2 cellular contexts compared by ENCODE assay signal in the genomic region with DNA sequence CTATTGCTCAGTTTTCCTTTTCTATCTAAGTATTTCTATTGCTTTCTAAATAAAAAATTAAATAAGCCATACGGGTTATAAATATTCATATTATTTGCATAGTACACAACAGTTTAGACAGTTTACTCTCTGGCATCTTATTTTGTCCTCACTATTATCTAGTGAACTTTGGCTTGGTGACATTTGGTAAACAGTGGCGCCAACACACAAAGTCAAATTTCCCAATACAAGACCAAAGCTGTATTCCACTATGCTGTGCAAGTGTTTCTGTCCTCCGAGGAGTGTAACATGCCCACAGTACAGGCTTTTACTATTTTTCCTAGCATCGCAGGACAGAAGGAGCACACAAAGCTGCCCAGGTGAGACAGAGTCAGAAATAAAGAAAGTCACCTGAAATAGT.
TF ChIP-seq lines count a peak whose summit lies in the region.

No MANE protein-coding gene starts in this region.

TF ChIP-seq in liver, 16 proteins besides CTCF, POLR2A, EP300 and RAD21:
- TF ChIP-seq, protein P1, sequence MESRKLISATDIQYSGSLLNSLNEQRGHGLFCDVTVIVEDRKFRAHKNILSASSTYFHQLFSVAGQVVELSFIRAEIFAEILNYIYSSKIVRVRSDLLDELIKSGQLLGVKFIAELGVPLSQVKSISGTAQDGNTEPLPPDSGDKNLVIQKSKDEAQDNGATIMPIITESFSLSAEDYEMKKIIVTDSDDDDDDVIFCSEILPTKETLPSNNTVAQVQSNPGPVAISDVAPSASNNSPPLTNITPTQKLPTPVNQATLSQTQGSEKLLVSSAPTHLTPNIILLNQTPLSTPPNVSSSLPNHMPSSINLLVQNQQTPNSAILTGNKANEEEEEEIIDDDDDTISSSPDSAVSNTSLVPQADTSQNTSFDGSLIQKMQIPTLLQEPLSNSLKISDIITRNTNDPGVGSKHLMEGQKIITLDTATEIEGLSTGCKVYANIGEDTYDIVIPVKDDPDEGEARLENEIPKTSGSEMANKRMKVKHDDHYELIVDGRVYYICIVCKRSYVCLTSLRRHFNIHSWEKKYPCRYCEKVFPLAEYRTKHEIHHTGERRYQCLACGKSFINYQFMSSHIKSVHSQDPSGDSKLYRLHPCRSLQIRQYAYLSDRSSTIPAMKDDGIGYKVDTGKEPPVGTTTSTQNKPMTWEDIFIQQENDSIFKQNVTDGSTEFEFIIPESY (IDR thresholded peaks at IDR 0.05) = peak; percentile 37
- peak in 1 of 2 donors; percentile 19 for TF ChIP-seq EGR1 (IDR thresholded peaks at IDR 0.05; ENCODE audit: low read depth in 2 of 2)
- TF ChIP-seq TAF1 (conservative IDR thresholded peaks at IDR 0.05) = no peak
- peak; percentile 62 to 85 for TF ChIP-seq RXRA (IDR thresholded peaks at IDR 0.05)
- TF ChIP-seq JUND (IDR thresholded peaks at IDR 0.05) = peak in 1 of 2 donors; percentile 57
- TF ChIP-seq HNF4G (IDR thresholded peaks at IDR 0.05) = peak; percentile 12
- peak; percentile 40 for TF ChIP-seq SP1 (IDR thresholded peaks at IDR 0.05)
- TF ChIP-seq, protein P2, sequence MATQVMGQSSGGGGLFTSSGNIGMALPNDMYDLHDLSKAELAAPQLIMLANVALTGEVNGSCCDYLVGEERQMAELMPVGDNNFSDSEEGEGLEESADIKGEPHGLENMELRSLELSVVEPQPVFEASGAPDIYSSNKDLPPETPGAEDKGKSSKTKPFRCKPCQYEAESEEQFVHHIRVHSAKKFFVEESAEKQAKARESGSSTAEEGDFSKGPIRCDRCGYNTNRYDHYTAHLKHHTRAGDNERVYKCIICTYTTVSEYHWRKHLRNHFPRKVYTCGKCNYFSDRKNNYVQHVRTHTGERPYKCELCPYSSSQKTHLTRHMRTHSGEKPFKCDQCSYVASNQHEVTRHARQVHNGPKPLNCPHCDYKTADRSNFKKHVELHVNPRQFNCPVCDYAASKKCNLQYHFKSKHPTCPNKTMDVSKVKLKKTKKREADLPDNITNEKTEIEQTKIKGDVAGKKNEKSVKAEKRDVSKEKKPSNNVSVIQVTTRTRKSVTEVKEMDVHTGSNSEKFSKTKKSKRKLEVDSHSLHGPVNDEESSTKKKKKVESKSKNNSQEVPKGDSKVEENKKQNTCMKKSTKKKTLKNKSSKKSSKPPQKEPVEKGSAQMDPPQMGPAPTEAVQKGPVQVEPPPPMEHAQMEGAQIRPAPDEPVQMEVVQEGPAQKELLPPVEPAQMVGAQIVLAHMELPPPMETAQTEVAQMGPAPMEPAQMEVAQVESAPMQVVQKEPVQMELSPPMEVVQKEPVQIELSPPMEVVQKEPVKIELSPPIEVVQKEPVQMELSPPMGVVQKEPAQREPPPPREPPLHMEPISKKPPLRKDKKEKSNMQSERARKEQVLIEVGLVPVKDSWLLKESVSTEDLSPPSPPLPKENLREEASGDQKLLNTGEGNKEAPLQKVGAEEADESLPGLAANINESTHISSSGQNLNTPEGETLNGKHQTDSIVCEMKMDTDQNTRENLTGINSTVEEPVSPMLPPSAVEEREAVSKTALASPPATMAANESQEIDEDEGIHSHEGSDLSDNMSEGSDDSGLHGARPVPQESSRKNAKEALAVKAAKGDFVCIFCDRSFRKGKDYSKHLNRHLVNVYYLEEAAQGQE (IDR thresholded peaks at IDR 0.05) = no peak
- peak; percentile 51 for TF ChIP-seq YY1 (IDR thresholded peaks at IDR 0.05)
- no peak for TF ChIP-seq GABPA (IDR thresholded peaks at IDR 0.05 in 1 of 2, conservative IDR thresholded peaks at IDR 0.05 in 1 of 2)
- TF ChIP-seq NR2F2 (IDR thresholded peaks at IDR 0.05) = peak; percentile 38
- TF ChIP-seq HNF4A (conservative IDR thresholded peaks at IDR 0.05) = peak; percentile 81 to 93
- TF ChIP-seq, protein P3, sequence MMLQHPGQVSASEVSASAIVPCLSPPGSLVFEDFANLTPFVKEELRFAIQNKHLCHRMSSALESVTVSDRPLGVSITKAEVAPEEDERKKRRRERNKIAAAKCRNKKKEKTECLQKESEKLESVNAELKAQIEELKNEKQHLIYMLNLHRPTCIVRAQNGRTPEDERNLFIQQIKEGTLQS (IDR thresholded peaks at IDR 0.05) = no peak
- TF ChIP-seq, protein P4, sequence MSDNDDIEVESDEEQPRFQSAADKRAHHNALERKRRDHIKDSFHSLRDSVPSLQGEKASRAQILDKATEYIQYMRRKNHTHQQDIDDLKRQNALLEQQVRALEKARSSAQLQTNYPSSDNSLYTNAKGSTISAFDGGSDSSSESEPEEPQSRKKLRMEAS (IDR thresholded peaks at IDR 0.05) = peak; percentile 38
- peak; percentile 91 for TF ChIP-seq FOXA1 (IDR thresholded peaks at IDR 0.05)
- peak; percentile 91 for TF ChIP-seq FOXA2 (IDR thresholded peaks at IDR 0.05)

TF ChIP-seq in HepG2, 621 proteins besides CTCF, POLR2A, EP300 and RAD21:
- TF ChIP-seq ZNF703 (CRISPR knock-in tag; IDR thresholded peaks at IDR 0.05; ENCODE audit: borderline replicate concordance) (no peak), SP2 (CRISPR knock-in tag; IDR thresholded peaks at IDR 0.05) (no peak)
- TF ChIP-seq, protein P4 (IDR thresholded peaks at IDR 0.05) = no peak
- TF ChIP-seq, protein P5, sequence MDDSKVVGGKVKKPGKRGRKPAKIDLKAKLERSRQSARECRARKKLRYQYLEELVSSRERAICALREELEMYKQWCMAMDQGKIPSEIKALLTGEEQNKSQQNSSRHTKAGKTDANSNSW (CRISPR knock-in tag; IDR thresholded peaks at IDR 0.05; ENCODE audit: borderline replicate concordance) = no peak
